In genomic region chrX:52654800-52655199, GRCh38 we compare ENCODE assay signal across 2 cellular contexts.
TF ChIP-seq lines count a peak whose summit lies in the region.

SSX7 (minus strand) TSS chrX:52654900; CDS start chrX:52653472, 1,428 bp downstream.

TF ChIP-seq in K562, 482 proteins besides CTCF, POLR2A, EP300 and RAD21:
- TF ChIP-seq FOS (IDR thresholded peaks at IDR 0.05; ENCODE audit: extremely low read depth, insufficient read length) (peak; percentile 16), NFYB (IDR thresholded peaks at IDR 0.05; ENCODE audit: extremely low read depth, insufficient read length) (peak; percentile 41), CEBPB (tag; IDR thresholded peaks at IDR 0.05) (peak; percentile 67)

TF ChIP-seq in HepG2, 621 proteins besides CTCF, POLR2A, EP300 and RAD21:
- 0 out of 2 replicates have a peak, but pooled peaks have one; percentile 19 for TF ChIP-seq CEBPB (IDR thresholded peaks at IDR 0.05; ENCODE audit: borderline replicate concordance, low read depth, low read length)
